ENCODE assay signal across 21 cellular contexts in genomic region chr2:187567126-187567525, GRCh38. TPM values are rescaled to one million over a fixed set of nuclear protein-coding genes. Genes with fewer than 3 reads are reported as not detected.
A peak's percentile ranks its signal among the peaks of the same experiment; 100 is the strongest.
DNase-seq lines count a peak whose midpoint lies in the region; ATAC-seq and TF ChIP-seq lines count a peak whose summit lies in the region.
"Had no signal": no experiment of that assay in that cellular context is flagged by ENCODE, and none has a peak within 500 bp of the region (broad histone marks: within the 10 kb centered on the region; RNA-seq: fewer than 3 reads in every experiment).

No MANE protein-coding gene starts in this region.

- H3K27me3 ChIP-seq in heart left ventricle: no peaks in the 10 kb centered on the region
- H3K27me3 ChIP-seq: neutrophil, right atrium auricular region, uterus had no signal

- TF ChIP-seq POLR2A in heart left ventricle (IDR thresholded peaks at IDR 0.05): no peak

- H3K36me3 Mint-ChIP-seq in WTC11: peaks cover 11% of the 10 kb centered on the region
- H3K36me3 Mint-ChIP-seq: T-cell had no signal

- H3K4me3 ChIP-seq in heart left ventricle: no peak overlapping the region
- H3K4me3 ChIP-seq: right atrium auricular region, uterus had no signal

- 87 to 96% (median 91%) methylated on average over 1 of the region's 1 CpG for WGBS in heart left ventricle, 4 donors

- H3K4me3 Mint-ChIP-seq in WTC11: no peak overlapping the region
- H3K4me3 Mint-ChIP-seq: dendritic cell treated with granulocyte-macrophage colony-stimulating factor and Interleukin-4, amounts not matched to agents 40 ng/mL and 50 ng/mL, for 4 days; stimulated activated naive CD8-positive, alpha-beta T cell treated with anti-CD3 and anti-CD28 coated beads, Interleukin-15, amount 100 ng/mL, for 72 hours; T-cell had no signal

- intact Hi-C loops in left ventricle myocardium superior (cut with micrococcal nuclease) (no loop called here), heart left ventricle (cut with DNase I) (no loop called here), posterior vena cava (cut with DNase I) (no loop called here)

- H3K4me1 ChIP-seq in heart left ventricle: no peaks in the 10 kb centered on the region
- H3K4me1 ChIP-seq: Caco-2, right atrium auricular region, uterus had no signal

- ATAC-seq in left ventricle myocardium superior (peak; percentile 28), heart left ventricle (no peak), WTC11 (peak; percentile 44), GM21381 (IDR thresholded peaks at IDR 0.05; ENCODE audit: unreplicated experiment) (no peak)
- ATAC-seq: stimulated activated naive CD8-positive, alpha-beta T cell treated with anti-CD3 and anti-CD28 coated beads, Interleukin-15, amount 100 ng/mL, for 72 hours; T-cell had no signal

- H3K27me3 Mint-ChIP-seq in WTC11 (ENCODE audit: low read depth): no peaks in the 10 kb centered on the region
- H3K27me3 Mint-ChIP-seq: dendritic cell treated with granulocyte-macrophage colony-stimulating factor and Interleukin-4, amounts not matched to agents 40 ng/mL and 50 ng/mL, for 4 days; stimulated activated naive CD8-positive, alpha-beta T cell treated with anti-CD3 and anti-CD28 coated beads, Interleukin-15, amount 100 ng/mL, for 72 hours had no signal

- no peaks in the 10 kb centered on the region for H3K36me3 ChIP-seq in heart left ventricle
- H3K36me3 ChIP-seq: neutrophil, right atrium auricular region, uterus had no signal

- H3K27ac Mint-ChIP-seq in WTC11: peak overlapping the region; percentile 18; the same call in 1 of the 2 replicates
- H3K27ac Mint-ChIP-seq: dendritic cell treated with granulocyte-macrophage colony-stimulating factor and Interleukin-4, amounts not matched to agents 40 ng/mL and 50 ng/mL, for 4 days; T-cell had no signal

- POLR2A ChIA-PET in WTC11 (lab: Charles Lee): no interaction called here

- DNase-seq in left ventricle myocardium superior: no peak
- no peak for DNase-seq in heart left ventricle
- DNase-seq in WTC11 (ENCODE audit: low spot score): no peak
- peak; percentile 84 for DNase-seq in fibroblast of the conjunctiva (ENCODE audit: low read depth)
- DNase-seq in stromal cell of bone marrow (ENCODE audit: low read depth): peak; percentile 58
- no peak for DNase-seq in posterior vena cava (ENCODE audit: low spot score)
- no peak for DNase-seq in LoVo (ENCODE audit: low spot score)
- DNase-seq: activated CD4-positive, alpha-beta T cell treated with anti-CD3 and anti-CD28 coated beads, Interleukin-2, amount 50 U/mL, for 48 hours; activated naive CD4-positive, alpha-beta T cell treated with Interleukin-2 at 50 U/mL for 16 hours; Caco-2; H7; hippocampal formation; NCI-H1105 treated with DMSO at 0.1 percent for 48 hours; NK-92 treated with Interleukin-12 subunit alpha and Interleukin-12 subunit beta, amount 100 ng/mL, for 24 hours; stimulated activated naive CD8-positive, alpha-beta T cell treated with anti-CD3 and anti-CD28 coated beads, Interleukin-15, amount 100 ng/mL, for 72 hours; T-cell; uterus had no signal

- CTCF ChIA-PET in WTC11 (lab: Charles Lee): interaction anchor here (0.6 to 3.0 kb wide), 4 partner anchors 14 to 1381 kb away, joined by 3 to 14 read pairs (median 8); no protein-coding TSS in a partner anchor

- TF ChIP-seq CTCF in heart left ventricle (IDR thresholded peaks at IDR 0.05): no peak
- TF ChIP-seq CTCF in WTC11 (IDR thresholded peaks at IDR 0.05): no peak

- peaks cover 3% of the 10 kb centered on the region for H3K9me3 Mint-ChIP-seq in WTC11
- H3K9me3 Mint-ChIP-seq: dendritic cell treated with granulocyte-macrophage colony-stimulating factor and Interleukin-4, amounts not matched to agents 40 ng/mL and 50 ng/mL, for 4 days; T-cell had no signal

- no peak overlapping the region for H3K27ac ChIP-seq in heart left ventricle
- H3K27ac ChIP-seq: neutrophil, right atrium auricular region, uterus had no signal

- H3K9me3 ChIP-seq in heart left ventricle: peaks cover 0 to 5% (median 0%) of the 10 kb centered on the region in 12 donors
- H3K9me3 ChIP-seq: Caco-2, neutrophil, right atrium auricular region, uterus had no signal

- H3K4me1 Mint-ChIP-seq in WTC11: peaks cover 31% of the 10 kb centered on the region
- H3K4me1 Mint-ChIP-seq: stimulated activated naive CD8-positive, alpha-beta T cell treated with anti-CD3 and anti-CD28 coated beads, Interleukin-15, amount 100 ng/mL, for 72 hours; T-cell had no signal

TF ChIP-seq in WTC11, 78 proteins besides CTCF, POLR2A, EP300 and RAD21 (continues in another document):
- TF ChIP-seq GTF2I (CRISPR knock-in tag; conservative IDR thresholded peaks at IDR 0.05): no peak
- no peak for TF ChIP-seq TEAD4 (CRISPR knock-in tag; IDR thresholded peaks at IDR 0.05)
- TF ChIP-seq JUN (CRISPR knock-in tag; IDR thresholded peaks at IDR 0.05): no peak
- TF ChIP-seq, protein P1, sequence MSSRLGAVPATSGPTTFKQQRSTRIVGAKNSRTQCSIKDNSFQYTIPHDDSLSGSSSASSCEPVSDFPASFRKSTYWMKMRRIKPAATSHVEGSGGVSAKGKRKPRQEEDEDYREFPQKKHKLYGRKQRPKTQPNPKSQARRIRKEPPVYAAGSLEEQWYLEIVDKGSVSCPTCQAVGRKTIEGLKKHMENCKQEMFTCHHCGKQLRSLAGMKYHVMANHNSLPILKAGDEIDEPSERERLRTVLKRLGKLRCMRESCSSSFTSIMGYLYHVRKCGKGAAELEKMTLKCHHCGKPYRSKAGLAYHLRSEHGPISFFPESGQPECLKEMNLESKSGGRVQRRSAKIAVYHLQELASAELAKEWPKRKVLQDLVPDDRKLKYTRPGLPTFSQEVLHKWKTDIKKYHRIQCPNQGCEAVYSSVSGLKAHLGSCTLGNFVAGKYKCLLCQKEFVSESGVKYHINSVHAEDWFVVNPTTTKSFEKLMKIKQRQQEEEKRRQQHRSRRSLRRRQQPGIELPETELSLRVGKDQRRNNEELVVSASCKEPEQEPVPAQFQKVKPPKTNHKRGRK (CRISPR knock-in tag; IDR thresholded peaks at IDR 0.05; ENCODE audit: borderline replicate concordance): no peak
- no peak for TF ChIP-seq NFE2L1 (CRISPR knock-in tag; IDR thresholded peaks at IDR 0.05)
- no peak for TF ChIP-seq E2F1 (CRISPR knock-in tag; IDR thresholded peaks at IDR 0.05)
- TF ChIP-seq, protein P2, sequence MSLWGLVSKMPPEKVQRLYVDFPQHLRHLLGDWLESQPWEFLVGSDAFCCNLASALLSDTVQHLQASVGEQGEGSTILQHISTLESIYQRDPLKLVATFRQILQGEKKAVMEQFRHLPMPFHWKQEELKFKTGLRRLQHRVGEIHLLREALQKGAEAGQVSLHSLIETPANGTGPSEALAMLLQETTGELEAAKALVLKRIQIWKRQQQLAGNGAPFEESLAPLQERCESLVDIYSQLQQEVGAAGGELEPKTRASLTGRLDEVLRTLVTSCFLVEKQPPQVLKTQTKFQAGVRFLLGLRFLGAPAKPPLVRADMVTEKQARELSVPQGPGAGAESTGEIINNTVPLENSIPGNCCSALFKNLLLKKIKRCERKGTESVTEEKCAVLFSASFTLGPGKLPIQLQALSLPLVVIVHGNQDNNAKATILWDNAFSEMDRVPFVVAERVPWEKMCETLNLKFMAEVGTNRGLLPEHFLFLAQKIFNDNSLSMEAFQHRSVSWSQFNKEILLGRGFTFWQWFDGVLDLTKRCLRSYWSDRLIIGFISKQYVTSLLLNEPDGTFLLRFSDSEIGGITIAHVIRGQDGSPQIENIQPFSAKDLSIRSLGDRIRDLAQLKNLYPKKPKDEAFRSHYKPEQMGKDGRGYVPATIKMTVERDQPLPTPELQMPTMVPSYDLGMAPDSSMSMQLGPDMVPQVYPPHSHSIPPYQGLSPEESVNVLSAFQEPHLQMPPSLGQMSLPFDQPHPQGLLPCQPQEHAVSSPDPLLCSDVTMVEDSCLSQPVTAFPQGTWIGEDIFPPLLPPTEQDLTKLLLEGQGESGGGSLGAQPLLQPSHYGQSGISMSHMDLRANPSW (CRISPR knock-in tag; conservative IDR thresholded peaks at IDR 0.05; ENCODE audit: low read depth): no peak
- TF ChIP-seq, protein P3, sequence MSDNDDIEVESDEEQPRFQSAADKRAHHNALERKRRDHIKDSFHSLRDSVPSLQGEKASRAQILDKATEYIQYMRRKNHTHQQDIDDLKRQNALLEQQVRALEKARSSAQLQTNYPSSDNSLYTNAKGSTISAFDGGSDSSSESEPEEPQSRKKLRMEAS (CRISPR knock-in tag; IDR thresholded peaks at IDR 0.05): no peak
- TF ChIP-seq ZNF121 (CRISPR knock-in tag; IDR thresholded peaks at IDR 0.05): no peak
- no peak for TF ChIP-seq TP53 (CRISPR knock-in tag; IDR thresholded peaks at IDR 0.05)
- TF ChIP-seq, protein P4, sequence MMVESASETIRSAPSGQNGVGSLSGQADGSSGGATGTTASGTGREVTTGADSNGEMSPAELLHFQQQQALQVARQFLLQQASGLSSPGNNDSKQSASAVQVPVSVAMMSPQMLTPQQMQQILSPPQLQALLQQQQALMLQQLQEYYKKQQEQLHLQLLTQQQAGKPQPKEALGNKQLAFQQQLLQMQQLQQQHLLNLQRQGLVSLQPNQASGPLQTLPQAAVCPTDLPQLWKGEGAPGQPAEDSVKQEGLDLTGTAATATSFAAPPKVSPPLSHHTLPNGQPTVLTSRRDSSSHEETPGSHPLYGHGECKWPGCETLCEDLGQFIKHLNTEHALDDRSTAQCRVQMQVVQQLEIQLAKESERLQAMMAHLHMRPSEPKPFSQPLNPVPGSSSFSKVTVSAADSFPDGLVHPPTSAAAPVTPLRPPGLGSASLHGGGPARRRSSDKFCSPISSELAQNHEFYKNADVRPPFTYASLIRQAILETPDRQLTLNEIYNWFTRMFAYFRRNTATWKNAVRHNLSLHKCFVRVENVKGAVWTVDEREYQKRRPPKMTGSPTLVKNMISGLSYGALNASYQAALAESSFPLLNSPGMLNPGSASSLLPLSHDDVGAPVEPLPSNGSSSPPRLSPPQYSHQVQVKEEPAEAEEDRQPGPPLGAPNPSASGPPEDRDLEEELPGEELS (CRISPR knock-in tag; IDR thresholded peaks at IDR 0.05): no peak

RNA-seq across cellular contexts. Expression of gene TFPI, which starts 12.9 kb away (rescaled TPM):
- total RNA-seq in left ventricle myocardium superior: 24.2 TPM
- 10 to 100 TPM; 18.2 to 63.7 (median 25.0) TPM for total RNA-seq in heart left ventricle
- 10 to 100 TPM; 13.5 to 24.6 TPM for polyA plus RNA-seq in heart left ventricle
- total RNA-seq in WTC11 (2021): 8.4 to 10.2 TPM (median 8.9 TPM) in 3 replicates
- total RNA-seq in posterior vena cava: 100 to 1,000 TPM; 109 to 117 TPM

Comparison
In these comparisons a context has a peak if more than half of its experiments do, and no peak if none do; other contexts are left out.
1. ATAC-seq: peak in left ventricle myocardium superior (single experiment) and WTC11 (single experiment); none in heart left ventricle (0 of 4) and GM21381 (single experiment).
2. DNase-seq: peak in fibroblast of the conjunctiva (single experiment) and stromal cell of bone marrow (single experiment); none in left ventricle myocardium superior (single experiment), heart left ventricle (0 of 5), WTC11 (single experiment), posterior vena cava (single experiment) and LoVo (single experiment).